In the genomic region with DNA sequence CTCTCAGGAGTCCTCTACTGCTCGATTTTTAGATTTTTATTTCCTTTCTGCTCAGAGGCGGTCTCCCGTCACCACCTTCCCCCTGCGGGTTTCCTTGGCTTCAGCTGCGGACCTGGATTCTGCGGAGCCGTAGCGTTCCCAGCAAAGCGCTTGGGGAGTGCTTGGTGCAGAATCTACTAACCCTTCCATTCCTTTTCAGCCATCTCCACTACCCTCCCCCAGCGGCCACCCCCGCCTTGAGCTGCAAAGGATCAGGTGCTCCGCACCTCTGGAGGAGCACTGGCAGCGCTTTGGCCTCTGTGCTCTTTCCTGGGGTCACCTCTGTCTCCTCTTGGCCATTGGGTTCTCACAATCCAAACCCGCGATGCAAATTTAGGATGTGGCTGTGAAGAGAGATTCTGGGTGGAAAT, we compare ENCODE assay signal across 1 cellular context.
A peak's percentile ranks its signal among the peaks of the same experiment; 100 is the strongest.
TF ChIP-seq lines count a peak whose summit lies in the region.

No MANE protein-coding gene starts in this region.

TF ChIP-seq in H1, 55 proteins besides CTCF, POLR2A, EP300 and RAD21:
- TF ChIP-seq BCL11A (IDR thresholded peaks at IDR 0.05; ENCODE audit: low read depth in 2 of 2, low read length in 2 of 2) = no peak
- TF ChIP-seq CTBP2 (IDR thresholded peaks at IDR 0.05; ENCODE audit: borderline replicate concordance, insufficient read depth, insufficient read length, low read length) = peak; percentile 67
- peak; percentile 59 for TF ChIP-seq RNF2 (IDR thresholded peaks at IDR 0.05; ENCODE audit: borderline replicate concordance, low read depth, low read length, missing control alignments, poor library complexity, severe bottlenecking)
- no peak for TF ChIP-seq ASH2L (IDR thresholded peaks at IDR 0.05; ENCODE audit: low read length)
- no peak for TF ChIP-seq GABPA (IDR thresholded peaks at IDR 0.05; ENCODE audit: borderline replicate concordance, insufficient read depth, low read length)
- no peak for TF ChIP-seq SP2 (IDR thresholded peaks at IDR 0.05; ENCODE audit: low read length)
- TF ChIP-seq CBX8 (IDR thresholded peaks at IDR 0.05; ENCODE audit: borderline replicate concordance, low read depth, low read length) = no peak
- TF ChIP-seq SUZ12 (IDR thresholded peaks at IDR 0.05; ENCODE audit: low read length) = peak; percentile 88; the same call in 1 of the 2 replicates
- TF ChIP-seq GTF2F1 (IDR thresholded peaks at IDR 0.05; ENCODE audit: borderline replicate concordance, low read depth, low read length) = no peak
- no peak for TF ChIP-seq BACH1 (IDR thresholded peaks at IDR 0.05; ENCODE audit: low read length)
- no peak for TF ChIP-seq TCF12 (IDR thresholded peaks at IDR 0.05; ENCODE audit: low read depth, low read length)
- TF ChIP-seq, protein P1, sequence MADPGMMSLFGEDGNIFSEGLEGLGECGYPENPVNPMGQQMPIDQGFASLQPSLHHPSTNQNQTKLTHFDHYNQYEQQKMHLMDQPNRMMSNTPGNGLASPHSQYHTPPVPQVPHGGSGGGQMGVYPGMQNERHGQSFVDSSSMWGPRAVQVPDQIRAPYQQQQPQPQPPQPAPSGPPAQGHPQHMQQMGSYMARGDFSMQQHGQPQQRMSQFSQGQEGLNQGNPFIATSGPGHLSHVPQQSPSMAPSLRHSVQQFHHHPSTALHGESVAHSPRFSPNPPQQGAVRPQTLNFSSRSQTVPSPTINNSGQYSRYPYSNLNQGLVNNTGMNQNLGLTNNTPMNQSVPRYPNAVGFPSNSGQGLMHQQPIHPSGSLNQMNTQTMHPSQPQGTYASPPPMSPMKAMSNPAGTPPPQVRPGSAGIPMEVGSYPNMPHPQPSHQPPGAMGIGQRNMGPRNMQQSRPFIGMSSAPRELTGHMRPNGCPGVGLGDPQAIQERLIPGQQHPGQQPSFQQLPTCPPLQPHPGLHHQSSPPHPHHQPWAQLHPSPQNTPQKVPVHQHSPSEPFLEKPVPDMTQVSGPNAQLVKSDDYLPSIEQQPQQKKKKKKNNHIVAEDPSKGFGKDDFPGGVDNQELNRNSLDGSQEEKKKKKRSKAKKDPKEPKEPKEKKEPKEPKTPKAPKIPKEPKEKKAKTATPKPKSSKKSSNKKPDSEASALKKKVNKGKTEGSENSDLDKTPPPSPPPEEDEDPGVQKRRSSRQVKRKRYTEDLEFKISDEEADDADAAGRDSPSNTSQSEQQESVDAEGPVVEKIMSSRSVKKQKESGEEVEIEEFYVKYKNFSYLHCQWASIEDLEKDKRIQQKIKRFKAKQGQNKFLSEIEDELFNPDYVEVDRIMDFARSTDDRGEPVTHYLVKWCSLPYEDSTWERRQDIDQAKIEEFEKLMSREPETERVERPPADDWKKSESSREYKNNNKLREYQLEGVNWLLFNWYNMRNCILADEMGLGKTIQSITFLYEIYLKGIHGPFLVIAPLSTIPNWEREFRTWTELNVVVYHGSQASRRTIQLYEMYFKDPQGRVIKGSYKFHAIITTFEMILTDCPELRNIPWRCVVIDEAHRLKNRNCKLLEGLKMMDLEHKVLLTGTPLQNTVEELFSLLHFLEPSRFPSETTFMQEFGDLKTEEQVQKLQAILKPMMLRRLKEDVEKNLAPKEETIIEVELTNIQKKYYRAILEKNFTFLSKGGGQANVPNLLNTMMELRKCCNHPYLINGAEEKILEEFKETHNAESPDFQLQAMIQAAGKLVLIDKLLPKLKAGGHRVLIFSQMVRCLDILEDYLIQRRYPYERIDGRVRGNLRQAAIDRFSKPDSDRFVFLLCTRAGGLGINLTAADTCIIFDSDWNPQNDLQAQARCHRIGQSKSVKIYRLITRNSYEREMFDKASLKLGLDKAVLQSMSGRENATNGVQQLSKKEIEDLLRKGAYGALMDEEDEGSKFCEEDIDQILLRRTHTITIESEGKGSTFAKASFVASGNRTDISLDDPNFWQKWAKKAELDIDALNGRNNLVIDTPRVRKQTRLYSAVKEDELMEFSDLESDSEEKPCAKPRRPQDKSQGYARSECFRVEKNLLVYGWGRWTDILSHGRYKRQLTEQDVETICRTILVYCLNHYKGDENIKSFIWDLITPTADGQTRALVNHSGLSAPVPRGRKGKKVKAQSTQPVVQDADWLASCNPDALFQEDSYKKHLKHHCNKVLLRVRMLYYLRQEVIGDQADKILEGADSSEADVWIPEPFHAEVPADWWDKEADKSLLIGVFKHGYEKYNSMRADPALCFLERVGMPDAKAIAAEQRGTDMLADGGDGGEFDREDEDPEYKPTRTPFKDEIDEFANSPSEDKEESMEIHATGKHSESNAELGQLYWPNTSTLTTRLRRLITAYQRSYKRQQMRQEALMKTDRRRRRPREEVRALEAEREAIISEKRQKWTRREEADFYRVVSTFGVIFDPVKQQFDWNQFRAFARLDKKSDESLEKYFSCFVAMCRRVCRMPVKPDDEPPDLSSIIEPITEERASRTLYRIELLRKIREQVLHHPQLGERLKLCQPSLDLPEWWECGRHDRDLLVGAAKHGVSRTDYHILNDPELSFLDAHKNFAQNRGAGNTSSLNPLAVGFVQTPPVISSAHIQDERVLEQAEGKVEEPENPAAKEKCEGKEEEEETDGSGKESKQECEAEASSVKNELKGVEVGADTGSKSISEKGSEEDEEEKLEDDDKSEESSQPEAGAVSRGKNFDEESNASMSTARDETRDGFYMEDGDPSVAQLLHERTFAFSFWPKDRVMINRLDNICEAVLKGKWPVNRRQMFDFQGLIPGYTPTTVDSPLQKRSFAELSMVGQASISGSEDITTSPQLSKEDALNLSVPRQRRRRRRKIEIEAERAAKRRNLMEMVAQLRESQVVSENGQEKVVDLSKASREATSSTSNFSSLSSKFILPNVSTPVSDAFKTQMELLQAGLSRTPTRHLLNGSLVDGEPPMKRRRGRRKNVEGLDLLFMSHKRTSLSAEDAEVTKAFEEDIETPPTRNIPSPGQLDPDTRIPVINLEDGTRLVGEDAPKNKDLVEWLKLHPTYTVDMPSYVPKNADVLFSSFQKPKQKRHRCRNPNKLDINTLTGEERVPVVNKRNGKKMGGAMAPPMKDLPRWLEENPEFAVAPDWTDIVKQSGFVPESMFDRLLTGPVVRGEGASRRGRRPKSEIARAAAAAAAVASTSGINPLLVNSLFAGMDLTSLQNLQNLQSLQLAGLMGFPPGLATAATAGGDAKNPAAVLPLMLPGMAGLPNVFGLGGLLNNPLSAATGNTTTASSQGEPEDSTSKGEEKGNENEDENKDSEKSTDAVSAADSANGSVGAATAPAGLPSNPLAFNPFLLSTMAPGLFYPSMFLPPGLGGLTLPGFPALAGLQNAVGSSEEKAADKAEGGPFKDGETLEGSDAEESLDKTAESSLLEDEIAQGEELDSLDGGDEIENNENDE (IDR thresholded peaks at IDR 0.05; ENCODE audit: insufficient replicate concordance, low read length) = no peak
- TF ChIP-seq CEBPB (IDR thresholded peaks at IDR 0.05; ENCODE audit: low read depth, low read length) = no peak
- TF ChIP-seq SIRT6 (IDR thresholded peaks at IDR 0.05; ENCODE audit: low read length) = no peak
- peak; percentile 73 for TF ChIP-seq EZH2 (IDR thresholded peaks at IDR 0.05; ENCODE audit: low read depth, low read length, severe bottlenecking)
- no peak for TF ChIP-seq MAFK (IDR thresholded peaks at IDR 0.05; ENCODE audit: low read depth, low read length)
- TF ChIP-seq SP1 (IDR thresholded peaks at IDR 0.05; ENCODE audit: low read depth, low read length) = no peak
- no peak for TF ChIP-seq KDM5A (IDR thresholded peaks at IDR 0.05; ENCODE audit: low read length)
- TF ChIP-seq SAP30 (IDR thresholded peaks at IDR 0.05; ENCODE audit: insufficient read depth, insufficient replicate concordance, low read length) = no peak
- no peak for TF ChIP-seq SP4 (IDR thresholded peaks at IDR 0.05; ENCODE audit: low read length)
- TF ChIP-seq, protein P2, sequence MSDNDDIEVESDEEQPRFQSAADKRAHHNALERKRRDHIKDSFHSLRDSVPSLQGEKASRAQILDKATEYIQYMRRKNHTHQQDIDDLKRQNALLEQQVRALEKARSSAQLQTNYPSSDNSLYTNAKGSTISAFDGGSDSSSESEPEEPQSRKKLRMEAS (IDR thresholded peaks at IDR 0.05) = no peak
- no peak for TF ChIP-seq CHD2 (IDR thresholded peaks at IDR 0.05; ENCODE audit: low read length)
